ENCODE assay signal across 1 cellular context in genomic region chr12:121797937-121798801, GRCh38.
TF ChIP-seq lines count a peak whose summit lies in the region.

No MANE protein-coding gene starts in this region.

TF ChIP-seq in K562, 482 proteins besides CTCF, POLR2A, EP300 and RAD21 (continued from another document and continues in another):
- TF ChIP-seq HINFP (tag; conservative IDR thresholded peaks at IDR 0.05; ENCODE audit: low read depth) (no peak), ZNF778 (CRISPR knock-in tag; IDR thresholded peaks at IDR 0.05) (no peak), RBM25 (IDR thresholded peaks at IDR 0.05; ENCODE audit: low read depth, low read length, severe bottlenecking) (no peak), KDM2B (CRISPR knock-in tag; IDR thresholded peaks at IDR 0.05) (no peak), HMG20B (CRISPR knock-in tag; IDR thresholded peaks at IDR 0.05) (no peak), ESRRB (CRISPR knock-in tag; IDR thresholded peaks at IDR 0.05; ENCODE audit: borderline replicate concordance) (no peak), ZBTB2 (IDR thresholded peaks at IDR 0.05) (no peak), REST (CRISPR knock-in tag; IDR thresholded peaks at IDR 0.05; ENCODE audit: low read depth) (no peak), CTCFL (IDR thresholded peaks at IDR 0.05; ENCODE audit: borderline replicate concordance, insufficient read depth, low read depth, low read length, poor library complexity, severe bottlenecking) (no peak), ZNF354B (CRISPR knock-in tag; IDR thresholded peaks at IDR 0.05) (no peak), MTA2 (IDR thresholded peaks at IDR 0.05; ENCODE audit: low read depth) (no peak), ZNF282 (CRISPR knock-in tag; IDR thresholded peaks at IDR 0.05) (no peak), PTTG1 (tag; IDR thresholded peaks at IDR 0.05; ENCODE audit: low read depth) (no peak), NFYB (IDR thresholded peaks at IDR 0.05; ENCODE audit: extremely low read depth, insufficient read length) (no peak), RB1 (IDR thresholded peaks at IDR 0.05; ENCODE audit: low read depth) (no peak), POLR3G (IDR thresholded peaks at IDR 0.05; ENCODE audit: extremely low read depth, insufficient read length, insufficient replicate concordance) (no peak), MEF2A (IDR thresholded peaks at IDR 0.05; ENCODE audit: control insufficient read depth, low read depth, low read length) (no peak), CBX3 (IDR thresholded peaks at IDR 0.05; ENCODE audit: borderline replicate concordance in 1 of 2, low read length in 2 of 2) (no peak), SMARCA4 (IDR thresholded peaks at IDR 0.05) (peak; percentile 16; the same call in 1 of the 2 replicates), ZNF561 (CRISPR knock-in tag; conservative IDR thresholded peaks at IDR 0.05) (no peak), GTF3C2 (IDR thresholded peaks at IDR 0.05; ENCODE audit: borderline replicate concordance, extremely low read depth, insufficient read length) (no peak), EGR1 (conservative IDR thresholded peaks at IDR 0.05) (peak; percentile 73), CREB3L1 (IDR thresholded peaks at IDR 0.05; ENCODE audit: borderline replicate concordance, low read depth) (no peak), DNMT1 (IDR thresholded peaks at IDR 0.05) (0 out of 2 replicates have a peak, but pooled peaks have one; percentile 16), MTA3 (IDR thresholded peaks at IDR 0.05; ENCODE audit: borderline replicate concordance) (no peak), PCBP2 (IDR thresholded peaks at IDR 0.05; ENCODE audit: low read depth, low read length, poor library complexity, severe bottlenecking) (no peak), FOXM1 (IDR thresholded peaks at IDR 0.05; ENCODE audit: low read depth) (no peak), FOXM1 (CRISPR knock-in tag; IDR thresholded peaks at IDR 0.05; ENCODE audit: low read depth) (no peak), AFF1 (IDR thresholded peaks at IDR 0.05; ENCODE audit: low read depth in 1 of 2, partially characterized antibody in 2 of 2) (no peak), MCM3 (IDR thresholded peaks at IDR 0.05) (no peak), MECOM (CRISPR knock-in tag; IDR thresholded peaks at IDR 0.05) (no peak), CLOCK (CRISPR knock-in tag; IDR thresholded peaks at IDR 0.05; ENCODE audit: borderline replicate concordance) (no peak), CHAMP1 (IDR thresholded peaks at IDR 0.05) (no peak), HDAC3 (IDR thresholded peaks at IDR 0.05; ENCODE audit: borderline replicate concordance, partially characterized antibody) (no peak), NELFE (IDR thresholded peaks at IDR 0.05; ENCODE audit: insufficient read depth, insufficient read length) (no peak), LCOR (CRISPR knock-in tag; IDR thresholded peaks at IDR 0.05) (0 out of 2 replicates have a peak, but pooled peaks have one; percentile 38), ARID1B (IDR thresholded peaks at IDR 0.05) (0 out of 2 replicates have a peak, but pooled peaks have one; percentile 39), CHCHD3 (CRISPR knock-in tag; IDR thresholded peaks at IDR 0.05) (no peak)
